25 cellular contexts compared by ENCODE assay signal in genomic region chr5:113105693-113106280, GRCh38.
DNase-seq lines count a peak whose midpoint lies in the region; ATAC-seq and TF ChIP-seq lines count a peak whose summit lies in the region.
"Had no signal": no experiment of that assay in that cellular context is flagged by ENCODE, and none has a peak within 500 bp of the region (broad histone marks: within the 10 kb centered on the region; RNA-seq: fewer than 3 reads in every experiment).

No MANE protein-coding gene starts in this region.

- H3K36me3 Mint-ChIP-seq in nephron progenitor cell (ENCODE audit: low read depth) (peaks cover 14% of the 10 kb centered on the region), progenitor cell of endocrine pancreas (ENCODE audit: insufficient read depth) (peaks cover 6% of the 10 kb centered on the region)
- H3K36me3 Mint-ChIP-seq in naive thymus-derived CD8-positive, alpha-beta T cell: peaks cover 0 to 31% (median 2%) of the 10 kb centered on the region in 3 donors
- H3K36me3 Mint-ChIP-seq: CD14-positive monocyte had no signal

- CTCF ChIA-PET in HEK293 (lab: Yijun Ruan, JAX): no interaction called here

- H3K4me3 Mint-ChIP-seq in nephron progenitor cell (no peak overlapping the region), progenitor cell of endocrine pancreas (ENCODE audit: low read depth) (no peak overlapping the region)
- no peak overlapping the region for H3K4me3 Mint-ChIP-seq in naive thymus-derived CD8-positive, alpha-beta T cell
- H3K4me3 Mint-ChIP-seq: CD14-positive monocyte; CD4-positive, alpha-beta memory T cell; CD4-positive, CD25-positive, alpha-beta regulatory T cell had no signal

- no peak for ATAC-seq in naive thymus-derived CD8-positive, alpha-beta T cell
- ATAC-seq: GM12878 had no signal

- H3K27ac ChIP-seq in HEK293 (ENCODE audit: extremely low read depth, low read depth, low read length) (no peak overlapping the region), thyroid gland (no peak overlapping the region)
- H3K27ac ChIP-seq: BLaER1 had no signal

- H3K4me1 ChIP-seq in HEK293 (ENCODE audit: control insufficient read depth, insufficient read depth, low read length) (peaks cover 4% of the 10 kb centered on the region), thyroid gland (no peaks in the 10 kb centered on the region)
- H3K4me1 ChIP-seq: BLaER1 had no signal

- intact Hi-C loops in thyroid gland (cut with DNase I): no loop called here

- 94 to 95% methylated on average over 5 of the region's 5 CpGs for WGBS in thyroid gland, 2 donors

- H3K9me3 Mint-ChIP-seq in nephron progenitor cell (no peaks in the 10 kb centered on the region), progenitor cell of endocrine pancreas (ENCODE audit: low read depth) (no peaks in the 10 kb centered on the region)
- H3K9me3 Mint-ChIP-seq in naive thymus-derived CD8-positive, alpha-beta T cell: no peaks in the 10 kb centered on the region
- H3K9me3 Mint-ChIP-seq: CD14-positive monocyte; CD8-positive, alpha-beta memory T cell had no signal

- H3K9me3 ChIP-seq in HEK293 (ENCODE audit: control insufficient read depth, insufficient read depth, low read depth, low read length): no peaks in the 10 kb centered on the region
- H3K9me3 ChIP-seq in thyroid gland: no peaks in the 10 kb centered on the region
- H3K9me3 ChIP-seq: BE2C, BLaER1 had no signal

- H3K4me3 ChIP-seq in HEK293 (ENCODE audit: low read depth, low read length) (no peak overlapping the region), thyroid gland (replicated peaks in 1 of 3) (no peak overlapping the region)
- H3K4me3 ChIP-seq: BLaER1, GM12878 had no signal

- TF ChIP-seq CTCF in HEK293 (tag by site-specific recombination; IDR thresholded peaks at IDR 0.05) (no peak), nephron progenitor cell (IDR thresholded peaks at IDR 0.05) (no peak), progenitor cell of endocrine pancreas (IDR thresholded peaks at IDR 0.05; ENCODE audit: unreplicated experiment) (no peak), thyroid gland (IDR thresholded peaks at IDR 0.05) (no peak)

- H3K27me3 ChIP-seq in thyroid gland: no peaks in the 10 kb centered on the region
- H3K27me3 ChIP-seq: BE2C, BLaER1 had no signal

- no peak for TF ChIP-seq POLR2A in thyroid gland (IDR thresholded peaks at IDR 0.05)

- H3K36me3 ChIP-seq in HEK293 (ENCODE audit: control insufficient read depth in 2 of 2, insufficient read depth in 1 of 2, low read length in 2 of 2) (peaks cover 0 to 17% of the 10 kb centered on the region in 2 experiments; a peak in 2 of 3 replicates), thyroid gland (no peaks in the 10 kb centered on the region)
- H3K36me3 ChIP-seq: BLaER1 had no signal

- H3K4me1 Mint-ChIP-seq in nephron progenitor cell (peaks cover 17% of the 10 kb centered on the region), progenitor cell of endocrine pancreas (ENCODE audit: low read depth) (peaks cover 5% of the 10 kb centered on the region)
- peaks cover 0 to 5% (median 0%) of the 10 kb centered on the region in 4 donors for H3K4me1 Mint-ChIP-seq in naive thymus-derived CD8-positive, alpha-beta T cell
- H3K4me1 Mint-ChIP-seq: CD14-positive monocyte; CD4-positive, CD25-positive, alpha-beta regulatory T cell; CD8-positive, alpha-beta memory T cell had no signal

- H3K27me3 Mint-ChIP-seq in nephron progenitor cell (ENCODE audit: low read depth, poor library complexity): no peaks in the 10 kb centered on the region
- no peaks in the 10 kb centered on the region for H3K27me3 Mint-ChIP-seq in progenitor cell of endocrine pancreas
- peaks cover 0 to 4% (median 2%) of the 10 kb centered on the region in 5 donors for H3K27me3 Mint-ChIP-seq in naive thymus-derived CD8-positive, alpha-beta T cell
- H3K27me3 Mint-ChIP-seq: CD4-positive, alpha-beta memory T cell; CD4-positive, CD25-positive, alpha-beta regulatory T cell had no signal

- H3K27ac Mint-ChIP-seq in nephron progenitor cell (peak overlapping the region; percentile 11), progenitor cell of endocrine pancreas (peak overlapping the region; percentile 73)
- peak overlapping the region in 1 of 10 donors; percentile 37 for H3K27ac Mint-ChIP-seq in naive thymus-derived CD8-positive, alpha-beta T cell
- H3K27ac Mint-ChIP-seq: CD14-positive monocyte; CD4-positive, CD25-positive, alpha-beta regulatory T cell had no signal

- DNase-seq in NCI-H69 (lab: John Stamatoyannopoulos, UW): peak; percentile 67
- no peak for DNase-seq in nephron progenitor cell
- no peak for DNase-seq in progenitor cell of endocrine pancreas (ENCODE audit: low spot score, unreplicated experiment)
- DNase-seq in naive thymus-derived CD8-positive, alpha-beta T cell: no peak
- DNase-seq in stimulated activated CD4-positive, alpha-beta T cell treated with anti-CD3 and anti-CD28 coated beads, Interleukin-12 subunit alpha, Interleukin-12 subunit beta, amount 100 ng/mL, for 4 hours: no peak
- no peak for DNase-seq in thyroid gland
- DNase-seq: 8988T; ACHN; BE2C; C1 segment of cervical spinal cord; CD4-positive, alpha-beta memory T cell; CD4-positive, CD25-positive, alpha-beta regulatory T cell; CD8-positive, alpha-beta memory T cell; COR-L47; DMS 273 treated with DMSO at 0.1 percent for 48 hours; DMS153; DMS53; DMS79; DND-41; EL; GDM1 had no signal

- POLR2A ChIA-PET in HEK293 (lab: Yijun Ruan, JAX): no interaction called here
- POLR2A ChIA-PET in naive thymus-derived CD8-positive, alpha-beta T cell (lab: Charles Lee): no interaction called here

TF ChIP-seq in HEK293, 187 proteins besides CTCF, POLR2A, EP300 and RAD21 (continues in another document):
- TF ChIP-seq OVOL3 (tag by site-specific recombination; IDR thresholded peaks at IDR 0.05) (no peak), ZBTB20 (tag by site-specific recombination; IDR thresholded peaks at IDR 0.05) (no peak), ZNF670 (tag by site-specific recombination; IDR thresholded peaks at IDR 0.05; ENCODE audit: low read depth) (no peak), KLF1 (tag by site-specific recombination; IDR thresholded peaks at IDR 0.05) (peak; percentile 43; the same call in 1 of the 2 replicates), ZBTB44 (tag by site-specific recombination; IDR thresholded peaks at IDR 0.05) (no peak), MZF1 (tag by site-specific recombination; IDR thresholded peaks at IDR 0.05; ENCODE audit: borderline replicate concordance) (no peak), PRDM10 (tag by site-specific recombination; IDR thresholded peaks at IDR 0.05) (peak; percentile 60; the same call in 1 of the 2 replicates), KLF8 (tag by site-specific recombination; IDR thresholded peaks at IDR 0.05) (no peak), ZNF18 (tag by site-specific recombination; IDR thresholded peaks at IDR 0.05) (peak; percentile 83; the same call in 1 of the 2 replicates)
